7 cellular contexts compared by ENCODE assay signal in genomic region chr18:977732-978131, GRCh38.
A peak's percentile ranks its signal among the peaks of the same experiment; 100 is the strongest.
DNase-seq lines count a peak whose midpoint lies in the region; ATAC-seq and TF ChIP-seq lines count a peak whose summit lies in the region.
"Not testable (repeated sequence)": the region's sequence is repeated elsewhere in the genome, so short reads cannot be mapped to it uniquely, and the experiment has no call there.

No MANE protein-coding gene starts in this region.

- H3K9ac ChIP-seq in HUES6 (ENCODE audit: low read length), result not testable (repeated sequence)

- not testable (repeated sequence) for H3K27me3 Mint-ChIP-seq in GM23338 (ENCODE audit: insufficient read depth, low read depth, poor library complexity); WTC11 (ENCODE audit: low read depth); chondrocyte (ENCODE audit: low read depth); nephron progenitor cell (ENCODE audit: low read depth, poor library complexity); osteocyte (ENCODE audit: unreplicated experiment)

- not testable (repeated sequence) for H3F3A ChIP-seq in GM23338 (replicated peaks; ENCODE audit: low read depth)

- H3K4me3 ChIP-seq in GM23338 (peak overlapping the region; percentile 56), HUES6 (ENCODE audit: low read depth, low read length) (0 out of 2 replicates have a peak overlapping the region, but pooled peaks have one; percentile 18)
- H3K4me3 ChIP-seq in hepatocyte, result not testable (repeated sequence)

- POLR2A ChIA-PET in WTC11 (lab: Charles Lee), result not testable (repeated sequence)

- H3K4me1 ChIP-seq in GM23338 (ENCODE audit: insufficient read depth); HUES6 (ENCODE audit: control insufficient read depth, insufficient read depth, low read length); hepatocyte (ENCODE audit: insufficient read depth): not testable (repeated sequence)

- not testable (repeated sequence) for DNase-seq in GM23338 (ENCODE audit: low spot score); WTC11 (ENCODE audit: low spot score); chondrocyte (ENCODE audit: low spot score); hepatocyte (ENCODE audit: low spot score); nephron progenitor cell; osteocyte (ENCODE audit: extremely low spot score, unreplicated experiment)

- not testable (repeated sequence) for H2AFZ ChIP-seq in GM23338, hepatocyte

- H3K27me3 ChIP-seq in GM23338 (ENCODE audit: insufficient read depth); HUES6 (ENCODE audit: control insufficient read depth, insufficient read depth, low read length); hepatocyte: not testable (repeated sequence)

- H3K27ac Mint-ChIP-seq in GM23338; WTC11; chondrocyte (ENCODE audit: unreplicated experiment); nephron progenitor cell; osteocyte (ENCODE audit: unreplicated experiment): not testable (repeated sequence)

- H3K9me3 ChIP-seq in HUES6 (ENCODE audit: control insufficient read depth, insufficient read depth, low read depth, low read length); hepatocyte (ENCODE audit: low read depth): not testable (repeated sequence)

- not testable (repeated sequence) for H3K9me2 ChIP-seq in GM23338 (ENCODE audit: insufficient read depth); hepatocyte (replicated peaks; ENCODE audit: insufficient read depth)

- 82% methylated on average over 3 of the region's 3 CpGs for WGBS in hepatocyte (ENCODE audit: low lambda C conversion rate, missing lambda C conversion rate)

- peak overlapping the region; percentile 72; the same call in 1 of the 2 replicates for H3K4me2 ChIP-seq in GM23338
- H3K4me2 ChIP-seq in hepatocyte, result peak overlapping the region; percentile 74

- H3K9me3 Mint-ChIP-seq in GM23338 (peaks cover 48% of the 10 kb centered on the region), WTC11 (peaks cover 30% of the 10 kb centered on the region), chondrocyte (ENCODE audit: low read depth) (peaks cover 15% of the 10 kb centered on the region), nephron progenitor cell (peaks cover 51% of the 10 kb centered on the region)
- not testable (repeated sequence) for H3K9me3 Mint-ChIP-seq in osteocyte (ENCODE audit: unreplicated experiment)

- H3K27ac ChIP-seq in GM23338 (ENCODE audit: low read depth); HUES6 (ENCODE audit: low read depth, low read length); hepatocyte: not testable (repeated sequence)

- H3K36me3 Mint-ChIP-seq in GM23338 (ENCODE audit: low read depth), result peaks cover 36% of the 10 kb centered on the region
- peaks cover 41% of the 10 kb centered on the region for H3K36me3 Mint-ChIP-seq in WTC11
- not testable (repeated sequence) for H3K36me3 Mint-ChIP-seq in chondrocyte (ENCODE audit: low read depth); osteocyte (ENCODE audit: unreplicated experiment)
- H3K36me3 Mint-ChIP-seq in nephron progenitor cell (ENCODE audit: low read depth), result peaks cover 34% of the 10 kb centered on the region

- not testable (repeated sequence) for ATAC-seq in GM23338, WTC11

- not testable (repeated sequence) for H3K36me3 ChIP-seq in GM23338 (ENCODE audit: insufficient read depth); HUES6 (ENCODE audit: control insufficient read depth, insufficient read depth, low read length); hepatocyte (replicated peaks; ENCODE audit: insufficient read depth, low read depth)

- CTCF ChIA-PET in WTC11 (lab: Charles Lee), result interaction anchor here (1.9 kb wide), 1 partner anchor 16 kb away, joined by 6 read pairs; no protein-coding TSS in a partner anchor

- H3K4me3 Mint-ChIP-seq in GM23338, result not testable (repeated sequence)
- H3K4me3 Mint-ChIP-seq in WTC11 (peak overlapping the region; percentile 86), chondrocyte (ENCODE audit: unreplicated experiment) (peak overlapping the region; percentile 80), nephron progenitor cell (peak overlapping the region; percentile 92), osteocyte (ENCODE audit: unreplicated experiment) (peak overlapping the region; percentile 80)

- H3K4me1 Mint-ChIP-seq in GM23338; osteocyte (ENCODE audit: unreplicated experiment): not testable (repeated sequence)
- H3K4me1 Mint-ChIP-seq in WTC11 (peaks cover 19% of the 10 kb centered on the region), chondrocyte (ENCODE audit: low read depth) (peaks cover 14% of the 10 kb centered on the region), nephron progenitor cell (peaks cover 11% of the 10 kb centered on the region)

- H4K20me1 ChIP-seq in GM23338 (replicated peaks; ENCODE audit: insufficient read depth); hepatocyte (ENCODE audit: insufficient read depth, poor library complexity, severe bottlenecking): not testable (repeated sequence)

- not testable (repeated sequence) for TF ChIP-seq CTCF in GM23338 (conservative IDR thresholded peaks at IDR 0.05; ENCODE audit: low read depth in 2 of 2); WTC11 (IDR thresholded peaks at IDR 0.05); chondrocyte (IDR thresholded peaks at IDR 0.05); hepatocyte (IDR thresholded peaks at IDR 0.05; ENCODE audit: poor library complexity); nephron progenitor cell (IDR thresholded peaks at IDR 0.05); osteocyte (IDR thresholded peaks at IDR 0.05)

- peaks cover 23% of the 10 kb centered on the region for H3K79me2 ChIP-seq in GM23338 (replicated peaks; ENCODE audit: insufficient read depth)
- H3K79me2 ChIP-seq in hepatocyte, result not testable (repeated sequence)
